In genomic region chr1:35882586-35882944, GRCh38 we compare ENCODE assay signal across 1 cellular context.
TF ChIP-seq lines count a peak whose summit lies in the region.

No MANE protein-coding gene starts in this region.

TF ChIP-seq in WTC11, 78 proteins besides CTCF, POLR2A, EP300 and RAD21 (continued from another document):
- no peak for TF ChIP-seq ATF6 (CRISPR knock-in tag; IDR thresholded peaks at IDR 0.05)
- no peak for TF ChIP-seq RORB (CRISPR knock-in tag; IDR thresholded peaks at IDR 0.05)
- TF ChIP-seq, protein P1, sequence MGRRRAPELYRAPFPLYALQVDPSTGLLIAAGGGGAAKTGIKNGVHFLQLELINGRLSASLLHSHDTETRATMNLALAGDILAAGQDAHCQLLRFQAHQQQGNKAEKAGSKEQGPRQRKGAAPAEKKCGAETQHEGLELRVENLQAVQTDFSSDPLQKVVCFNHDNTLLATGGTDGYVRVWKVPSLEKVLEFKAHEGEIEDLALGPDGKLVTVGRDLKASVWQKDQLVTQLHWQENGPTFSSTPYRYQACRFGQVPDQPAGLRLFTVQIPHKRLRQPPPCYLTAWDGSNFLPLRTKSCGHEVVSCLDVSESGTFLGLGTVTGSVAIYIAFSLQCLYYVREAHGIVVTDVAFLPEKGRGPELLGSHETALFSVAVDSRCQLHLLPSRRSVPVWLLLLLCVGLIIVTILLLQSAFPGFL (CRISPR knock-in tag; IDR thresholded peaks at IDR 0.05; ENCODE audit: borderline replicate concordance), result no peak
- no peak for TF ChIP-seq ZNF317 (CRISPR knock-in tag; IDR thresholded peaks at IDR 0.05; ENCODE audit: borderline replicate concordance, low read depth)
- TF ChIP-seq ZNF396 (CRISPR knock-in tag; IDR thresholded peaks at IDR 0.05; ENCODE audit: borderline replicate concordance), result no peak
- TF ChIP-seq, protein P2, sequence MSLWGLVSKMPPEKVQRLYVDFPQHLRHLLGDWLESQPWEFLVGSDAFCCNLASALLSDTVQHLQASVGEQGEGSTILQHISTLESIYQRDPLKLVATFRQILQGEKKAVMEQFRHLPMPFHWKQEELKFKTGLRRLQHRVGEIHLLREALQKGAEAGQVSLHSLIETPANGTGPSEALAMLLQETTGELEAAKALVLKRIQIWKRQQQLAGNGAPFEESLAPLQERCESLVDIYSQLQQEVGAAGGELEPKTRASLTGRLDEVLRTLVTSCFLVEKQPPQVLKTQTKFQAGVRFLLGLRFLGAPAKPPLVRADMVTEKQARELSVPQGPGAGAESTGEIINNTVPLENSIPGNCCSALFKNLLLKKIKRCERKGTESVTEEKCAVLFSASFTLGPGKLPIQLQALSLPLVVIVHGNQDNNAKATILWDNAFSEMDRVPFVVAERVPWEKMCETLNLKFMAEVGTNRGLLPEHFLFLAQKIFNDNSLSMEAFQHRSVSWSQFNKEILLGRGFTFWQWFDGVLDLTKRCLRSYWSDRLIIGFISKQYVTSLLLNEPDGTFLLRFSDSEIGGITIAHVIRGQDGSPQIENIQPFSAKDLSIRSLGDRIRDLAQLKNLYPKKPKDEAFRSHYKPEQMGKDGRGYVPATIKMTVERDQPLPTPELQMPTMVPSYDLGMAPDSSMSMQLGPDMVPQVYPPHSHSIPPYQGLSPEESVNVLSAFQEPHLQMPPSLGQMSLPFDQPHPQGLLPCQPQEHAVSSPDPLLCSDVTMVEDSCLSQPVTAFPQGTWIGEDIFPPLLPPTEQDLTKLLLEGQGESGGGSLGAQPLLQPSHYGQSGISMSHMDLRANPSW (CRISPR knock-in tag; conservative IDR thresholded peaks at IDR 0.05; ENCODE audit: low read depth), result no peak
- no peak for TF ChIP-seq SP1 (CRISPR knock-in tag; conservative IDR thresholded peaks at IDR 0.05)
